3 cellular contexts compared by ENCODE assay signal in the genomic region with DNA sequence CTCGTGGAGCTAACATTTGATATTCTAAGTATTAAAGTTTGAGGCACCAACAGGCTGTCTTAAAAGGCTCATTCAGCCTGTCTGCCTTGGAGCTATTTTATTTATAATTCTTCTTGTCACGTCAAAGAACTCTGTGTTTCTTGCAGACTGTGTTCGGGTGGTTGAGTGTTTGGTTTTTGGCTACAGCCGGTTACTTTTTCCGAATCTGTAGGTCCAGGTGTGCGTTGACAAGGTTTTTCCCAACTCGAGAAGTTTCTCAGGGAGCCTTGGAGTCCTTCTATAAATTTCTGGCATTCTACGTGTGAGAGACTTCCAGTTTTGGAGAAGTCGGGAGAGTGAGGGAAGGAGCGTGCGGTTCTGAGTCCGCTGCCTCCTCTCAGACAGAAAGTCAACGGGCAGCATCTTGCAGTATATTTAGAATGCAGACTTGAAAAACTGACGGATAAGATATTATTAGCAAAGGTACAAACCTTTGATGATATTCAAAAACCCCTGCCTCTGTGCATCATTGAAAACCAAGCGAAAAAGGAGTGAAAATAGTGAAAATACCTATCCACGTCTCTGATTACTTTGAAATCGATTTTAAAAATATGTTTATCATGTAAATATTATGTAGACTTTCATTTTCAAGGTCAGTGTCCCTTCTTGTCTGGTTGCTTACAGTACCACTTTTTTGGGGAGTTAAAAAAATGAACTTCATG.
A peak's percentile ranks its signal among the peaks of the same experiment; 100 is the strongest.
TF ChIP-seq lines count a peak whose summit lies in the region.

No MANE protein-coding gene starts in this region.

TF ChIP-seq in SK-N-SH, 30 proteins besides CTCF, POLR2A, EP300 and RAD21:
- TF ChIP-seq RCOR1 (IDR thresholded peaks at IDR 0.05; ENCODE audit: low read length): no peak
- TF ChIP-seq, protein P1, sequence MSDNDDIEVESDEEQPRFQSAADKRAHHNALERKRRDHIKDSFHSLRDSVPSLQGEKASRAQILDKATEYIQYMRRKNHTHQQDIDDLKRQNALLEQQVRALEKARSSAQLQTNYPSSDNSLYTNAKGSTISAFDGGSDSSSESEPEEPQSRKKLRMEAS (IDR thresholded peaks at IDR 0.05; ENCODE audit: low read depth): 0 out of 2 replicates have a peak, but pooled peaks have one; percentile 8

TF ChIP-seq in SK-N-SH treated with all-trans-retinoic acid at 6 μM for 48 hours, 23 proteins besides CTCF, POLR2A, EP300 and RAD21:
- TF ChIP-seq BACH2 (CRISPR knock-in tag; IDR thresholded peaks at IDR 0.05; ENCODE audit: borderline replicate concordance): no peak
- TF ChIP-seq OSR1 (CRISPR knock-in tag; IDR thresholded peaks at IDR 0.05): no peak
- TF ChIP-seq ZNF70 (CRISPR knock-in tag; IDR thresholded peaks at IDR 0.05): no peak
- no peak for TF ChIP-seq ZC3H10 (CRISPR knock-in tag; IDR thresholded peaks at IDR 0.05)
- TF ChIP-seq, protein P2, sequence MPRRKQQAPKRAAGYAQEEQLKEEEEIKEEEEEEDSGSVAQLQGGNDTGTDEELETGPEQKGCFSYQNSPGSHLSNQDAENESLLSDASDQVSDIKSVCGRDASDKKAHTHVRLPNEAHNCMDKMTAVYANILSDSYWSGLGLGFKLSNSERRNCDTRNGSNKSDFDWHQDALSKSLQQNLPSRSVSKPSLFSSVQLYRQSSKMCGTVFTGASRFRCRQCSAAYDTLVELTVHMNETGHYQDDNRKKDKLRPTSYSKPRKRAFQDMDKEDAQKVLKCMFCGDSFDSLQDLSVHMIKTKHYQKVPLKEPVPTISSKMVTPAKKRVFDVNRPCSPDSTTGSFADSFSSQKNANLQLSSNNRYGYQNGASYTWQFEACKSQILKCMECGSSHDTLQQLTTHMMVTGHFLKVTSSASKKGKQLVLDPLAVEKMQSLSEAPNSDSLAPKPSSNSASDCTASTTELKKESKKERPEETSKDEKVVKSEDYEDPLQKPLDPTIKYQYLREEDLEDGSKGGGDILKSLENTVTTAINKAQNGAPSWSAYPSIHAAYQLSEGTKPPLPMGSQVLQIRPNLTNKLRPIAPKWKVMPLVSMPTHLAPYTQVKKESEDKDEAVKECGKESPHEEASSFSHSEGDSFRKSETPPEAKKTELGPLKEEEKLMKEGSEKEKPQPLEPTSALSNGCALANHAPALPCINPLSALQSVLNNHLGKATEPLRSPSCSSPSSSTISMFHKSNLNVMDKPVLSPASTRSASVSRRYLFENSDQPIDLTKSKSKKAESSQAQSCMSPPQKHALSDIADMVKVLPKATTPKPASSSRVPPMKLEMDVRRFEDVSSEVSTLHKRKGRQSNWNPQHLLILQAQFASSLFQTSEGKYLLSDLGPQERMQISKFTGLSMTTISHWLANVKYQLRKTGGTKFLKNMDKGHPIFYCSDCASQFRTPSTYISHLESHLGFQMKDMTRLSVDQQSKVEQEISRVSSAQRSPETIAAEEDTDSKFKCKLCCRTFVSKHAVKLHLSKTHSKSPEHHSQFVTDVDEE (CRISPR knock-in tag; IDR thresholded peaks at IDR 0.05): no peak
- no peak for TF ChIP-seq ESRRG (CRISPR knock-in tag; IDR thresholded peaks at IDR 0.05)
- TF ChIP-seq PPARA (CRISPR knock-in tag; IDR thresholded peaks at IDR 0.05; ENCODE audit: borderline replicate concordance): no peak
- TF ChIP-seq ZNF565 (CRISPR knock-in tag; conservative IDR thresholded peaks at IDR 0.05; ENCODE audit: low read depth): no peak
- no peak for TF ChIP-seq ZNF8 (CRISPR knock-in tag; IDR thresholded peaks at IDR 0.05)
- TF ChIP-seq TCF4 (CRISPR knock-in tag; IDR thresholded peaks at IDR 0.05; ENCODE audit: borderline replicate concordance): no peak
- TF ChIP-seq ZFP30 (CRISPR knock-in tag; IDR thresholded peaks at IDR 0.05): no peak
- no peak for TF ChIP-seq RARB (CRISPR knock-in tag; IDR thresholded peaks at IDR 0.05)
- no peak for TF ChIP-seq GLIS3 (CRISPR knock-in tag; IDR thresholded peaks at IDR 0.05)
- TF ChIP-seq, protein P3, sequence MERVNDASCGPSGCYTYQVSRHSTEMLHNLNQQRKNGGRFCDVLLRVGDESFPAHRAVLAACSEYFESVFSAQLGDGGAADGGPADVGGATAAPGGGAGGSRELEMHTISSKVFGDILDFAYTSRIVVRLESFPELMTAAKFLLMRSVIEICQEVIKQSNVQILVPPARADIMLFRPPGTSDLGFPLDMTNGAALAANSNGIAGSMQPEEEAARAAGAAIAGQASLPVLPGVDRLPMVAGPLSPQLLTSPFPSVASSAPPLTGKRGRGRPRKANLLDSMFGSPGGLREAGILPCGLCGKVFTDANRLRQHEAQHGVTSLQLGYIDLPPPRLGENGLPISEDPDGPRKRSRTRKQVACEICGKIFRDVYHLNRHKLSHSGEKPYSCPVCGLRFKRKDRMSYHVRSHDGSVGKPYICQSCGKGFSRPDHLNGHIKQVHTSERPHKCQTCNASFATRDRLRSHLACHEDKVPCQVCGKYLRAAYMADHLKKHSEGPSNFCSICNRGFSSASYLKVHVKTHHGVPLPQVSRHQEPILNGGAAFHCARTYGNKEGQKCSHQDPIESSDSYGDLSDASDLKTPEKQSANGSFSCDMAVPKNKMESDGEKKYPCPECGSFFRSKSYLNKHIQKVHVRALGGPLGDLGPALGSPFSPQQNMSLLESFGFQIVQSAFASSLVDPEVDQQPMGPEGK (CRISPR knock-in tag; IDR thresholded peaks at IDR 0.05; ENCODE audit: borderline replicate concordance): no peak
- TF ChIP-seq, protein P4, sequence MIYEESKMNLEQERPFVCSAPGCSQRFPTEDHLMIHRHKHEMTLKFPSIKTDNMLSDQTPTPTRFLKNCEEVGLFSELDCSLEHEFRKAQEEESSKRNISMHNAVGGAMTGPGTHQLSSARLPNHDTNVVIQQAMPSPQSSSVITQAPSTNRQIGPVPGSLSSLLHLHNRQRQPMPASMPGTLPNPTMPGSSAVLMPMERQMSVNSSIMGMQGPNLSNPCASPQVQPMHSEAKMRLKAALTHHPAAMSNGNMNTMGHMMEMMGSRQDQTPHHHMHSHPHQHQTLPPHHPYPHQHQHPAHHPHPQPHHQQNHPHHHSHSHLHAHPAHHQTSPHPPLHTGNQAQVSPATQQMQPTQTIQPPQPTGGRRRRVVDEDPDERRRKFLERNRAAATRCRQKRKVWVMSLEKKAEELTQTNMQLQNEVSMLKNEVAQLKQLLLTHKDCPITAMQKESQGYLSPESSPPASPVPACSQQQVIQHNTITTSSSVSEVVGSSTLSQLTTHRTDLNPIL (CRISPR knock-in tag; IDR thresholded peaks at IDR 0.05; ENCODE audit: low read depth): no peak
- no peak for TF ChIP-seq CSDC2 (CRISPR knock-in tag; IDR thresholded peaks at IDR 0.05)
- no peak for TF ChIP-seq TOX (CRISPR knock-in tag; IDR thresholded peaks at IDR 0.05; ENCODE audit: borderline replicate concordance)
- no peak for TF ChIP-seq SNAI2 (CRISPR knock-in tag; IDR thresholded peaks at IDR 0.05)
- no peak for TF ChIP-seq ZFP3 (CRISPR knock-in tag; IDR thresholded peaks at IDR 0.05)
TF ChIP-seq in SK-N-SH treated with all-trans-retinoic acid at 6 μM for 48 hours: peak in this region for 0.

TF ChIP-seq in K562, 482 proteins besides CTCF, POLR2A, EP300 and RAD21:
- TF ChIP-seq ELF2 (CRISPR knock-in tag; IDR thresholded peaks at IDR 0.05) (no peak), KDM5B (IDR thresholded peaks at IDR 0.05; ENCODE audit: insufficient replicate concordance, low read depth, low read length) (no peak)
TF ChIP-seq in K562: peak in this region for 0.
